In genomic region chr20:53857723-53858236, GRCh38 we compare ENCODE assay signal across 13 cellular contexts.
A peak's percentile ranks its signal among the peaks of the same experiment; 100 is the strongest.
DNase-seq lines count a peak whose midpoint lies in the region; ATAC-seq and TF ChIP-seq lines count a peak whose summit lies in the region.
"Had no signal": no experiment of that assay in that cellular context is flagged by ENCODE, and none has a peak within 500 bp of the region (broad histone marks: within the 10 kb centered on the region; RNA-seq: fewer than 3 reads in every experiment).

No MANE protein-coding gene starts in this region.

- no peaks in the 10 kb centered on the region for H3K79me2 ChIP-seq in ACC112 (ENCODE audit: control insufficient read depth, insufficient read depth, low read length, unreplicated experiment)

- peaks cover 9% of the 10 kb centered on the region for H3K4me1 ChIP-seq in ACC112 (ENCODE audit: control insufficient read depth, insufficient read depth, low read length, unreplicated experiment)

- H3K27ac ChIP-seq in ACC112 (ENCODE audit: low read depth, low read length): no peak overlapping the region

- no peak overlapping the region for H3K4me3 ChIP-seq in ACC112 (ENCODE audit: low read depth, low read length)
- H3K4me3 ChIP-seq: skin epidermis had no signal

- no peaks in the 10 kb centered on the region for H3K36me3 Mint-ChIP-seq in mesothelial cell of epicardium
- H3K36me3 Mint-ChIP-seq: CD14-positive monocyte, memory B cell had no signal

- no peaks in the 10 kb centered on the region for H3K27me3 Mint-ChIP-seq in mesothelial cell of epicardium (ENCODE audit: low read depth)
- H3K27me3 Mint-ChIP-seq: memory B cell had no signal

- H3K4me3 Mint-ChIP-seq in mesothelial cell of epicardium: no peak overlapping the region
- H3K4me3 Mint-ChIP-seq: CD14-positive monocyte, memory B cell had no signal

- peak overlapping the region; percentile 80 for H2AFZ ChIP-seq in ACC112 (ENCODE audit: low read length, unreplicated experiment)

- no peak for ATAC-seq in HG03139 (IDR thresholded peaks at IDR 0.05; ENCODE audit: unreplicated experiment)

- no peaks in the 10 kb centered on the region for H3K36me3 ChIP-seq in ACC112 (ENCODE audit: insufficient read depth, low read length)

- no peaks in the 10 kb centered on the region for H3K27me3 ChIP-seq in ACC112 (ENCODE audit: insufficient read depth, low read length)

- TF ChIP-seq CTCF in mesothelial cell of epicardium (IDR thresholded peaks at IDR 0.05; ENCODE audit: unreplicated experiment): no peak

- DNase-seq in LoVo (ENCODE audit: low spot score): peak; percentile 80
- peak; percentile 17 for DNase-seq in astrocyte of the hippocampus (ENCODE audit: low read depth, low spot score)
- DNase-seq in mesothelial cell of epicardium (ENCODE audit: low spot score in 2 of 2, unreplicated experiment in 2 of 2): no peak
- DNase-seq in midbrain (lab: John Stamatoyannopoulos, UW): no peak
- DNase-seq in NCI-H345 (lab: John Stamatoyannopoulos, UW): no peak
- no peak for DNase-seq in T-helper 2 cell
- DNase-seq: cerebellar nuclear complex, KG1 had no signal

- peaks cover 15% of the 10 kb centered on the region for H3K4me1 Mint-ChIP-seq in mesothelial cell of epicardium

- peak overlapping the region; percentile 61 for H3K27ac Mint-ChIP-seq in mesothelial cell of epicardium
- H3K27ac Mint-ChIP-seq: memory B cell had no signal

- no peaks in the 10 kb centered on the region for H3K9me3 Mint-ChIP-seq in mesothelial cell of epicardium
- H3K9me3 Mint-ChIP-seq: CD14-positive monocyte, memory B cell had no signal

Comparison
In these comparisons a context has a peak if more than half of its experiments do, and no peak if none do; other contexts are left out.
1. DNase-seq: peak in LoVo (single experiment) and astrocyte of the hippocampus (single experiment); none in mesothelial cell of epicardium (0 of 2), midbrain (single experiment), NCI-H345 (single experiment) and T-helper 2 cell (0 of 5).